In the genomic region with DNA sequence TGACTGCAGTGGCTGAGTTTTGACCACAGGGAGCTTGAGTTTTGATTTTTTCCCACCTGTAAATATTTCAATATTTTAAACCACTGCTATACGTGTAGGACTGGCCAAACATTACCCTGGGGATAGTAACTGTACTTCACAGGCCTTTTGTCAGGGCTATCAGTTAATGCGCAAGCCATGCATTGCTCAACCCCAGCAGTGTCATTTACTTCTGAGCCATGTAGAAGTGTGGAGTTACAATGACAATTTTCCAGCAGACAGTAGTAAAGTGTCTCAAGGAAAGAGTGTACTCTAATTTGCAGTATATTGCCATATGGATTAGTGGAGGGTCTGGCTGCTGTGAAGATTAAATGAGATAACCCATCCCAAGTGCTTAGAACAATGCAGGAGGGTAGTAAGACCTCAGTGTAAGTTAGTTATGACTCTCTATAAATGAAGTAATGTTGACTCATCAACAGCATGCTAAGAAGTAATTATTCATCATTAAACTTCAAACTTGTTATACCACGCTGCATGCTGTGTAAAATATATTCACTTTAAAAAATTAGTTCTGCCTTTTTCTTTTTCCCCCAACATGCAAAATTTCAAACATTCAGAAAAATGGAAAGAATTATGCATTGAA, we compare ENCODE assay signal across 33 cellular contexts.
A peak's percentile ranks its signal among the peaks of the same experiment; 100 is the strongest.
DNase-seq lines count a peak whose midpoint lies in the region; ATAC-seq, FAIRE-seq and TF ChIP-seq lines count a peak whose summit lies in the region.
"Had no signal": no experiment of that assay in that cellular context is flagged by ENCODE, and none has a peak within 500 bp of the region (broad histone marks: within the 10 kb centered on the region; RNA-seq: fewer than 3 reads in every experiment).

No MANE protein-coding gene starts in this region.

- no peak overlapping the region for H3K27ac Mint-ChIP-seq in activated T-helper 17 cell treated with anti-CD3 and anti-CD28 coated beads, Interleukin-2, amount 50 U/mL, for 72 hours
- H3K27ac Mint-ChIP-seq: activated CD4-positive, alpha-beta T cell treated with anti-CD3 and anti-CD28 coated beads, Interleukin-2, amount 10 ng/mL, durations not matched to agents 24 days and 14 days; CD14-positive monocyte; mesothelial cell of epicardium had no signal

- H3K4me1 Mint-ChIP-seq in activated T-helper 17 cell treated with anti-CD3 and anti-CD28 coated beads, Interleukin-2, amount 50 U/mL, for 72 hours: no peaks in the 10 kb centered on the region
- H3K4me1 Mint-ChIP-seq: activated CD4-positive, alpha-beta T cell treated with anti-CD3 and anti-CD28 coated beads, Interleukin-2, amount 10 ng/mL, durations not matched to agents 24 days and 14 days; CD14-positive monocyte; mesothelial cell of epicardium had no signal

- H3K27ac ChIP-seq in foreskin keratinocyte: no peak overlapping the region
- H3K27ac ChIP-seq: heart left ventricle, right lobe of liver, thyroid gland, uterus, VCaP had no signal

- FAIRE-seq in H54 (lab: Jason Lieb, UNC): peak; percentile 23
- FAIRE-seq: colon, HTR-8/SVneo, K562, kidney had no signal

- DNase-seq in NCI-H82 (lab: John Stamatoyannopoulos, UW) (peak; percentile 10), NCI-H82 treated with DMSO at 0.1 percent for 48 hours (lab: John Stamatoyannopoulos, UW; ENCODE audit: unreplicated experiment) (no peak), H54 (ENCODE audit: insufficient read length, low spot score) (no peak), foreskin keratinocyte (peak; percentile 4 to 34), hippocampal formation (lab: John Stamatoyannopoulos, UW) (no peak), NCI-H774 (lab: John Stamatoyannopoulos, UW) (no peak), HEK293T (ENCODE audit: extremely low spot score) (no peak)
- DNase-seq: 8988T; activated CD4-positive, alpha-beta T cell treated with anti-CD3 and anti-CD28 coated beads, Interleukin-2, amount 10 ng/mL, durations not matched to agents 24 days and 14 days; activated naive CD4-positive, alpha-beta T cell treated with anti-CD3 and anti-CD28 coated beads, Interleukin-2, amount 50 U/mL, for 16 hours; amygdala; DMS79 treated with DMSO at 0.1 percent for 48 hours; effector CD4-positive, alpha-beta T cell; foreskin fibroblast; GF-D8; heart left ventricle; kidney; NCI-H1105 treated with DMSO at 0.1 percent for 48 hours; NCI-H187 treated with DMSO at 0.1 percent for 48 hours; NCI-H526 treated with DMSO at 0.1 percent for 48 hours; posterior cingulate gyrus; right lobe of liver; stimulated activated CD8-positive, alpha-beta memory T cell treated with anti-CD3 and anti-CD28 coated beads, Interleukin-4, amount 100 ng/mL, for 48 hours; thyroid gland; uterus had no signal

- no peak for TF ChIP-seq CTCF in foreskin keratinocyte (conservative IDR thresholded peaks at IDR 0.05)

- peak; percentile 53 for ATAC-seq in activated T-helper 17 cell treated with anti-CD3 and anti-CD28 coated beads, Interleukin-2, amount 50 U/mL, for 72 hours (replicated peaks)
- peak; percentile 94 for ATAC-seq in foreskin keratinocyte
- ATAC-seq: heart left ventricle, K562, Panc1, right lobe of liver had no signal

- no peaks in the 10 kb centered on the region for H3K36me3 Mint-ChIP-seq in activated T-helper 17 cell treated with anti-CD3 and anti-CD28 coated beads, Interleukin-2, amount 50 U/mL, for 72 hours (ENCODE audit: low read depth)
- H3K36me3 Mint-ChIP-seq: CD14-positive monocyte, mesothelial cell of epicardium had no signal

- peaks cover 3% of the 10 kb centered on the region for H3K27me3 ChIP-seq in foreskin keratinocyte
- H3K27me3 ChIP-seq: heart left ventricle, right lobe of liver, thyroid gland, uterus had no signal

- POLR2A ChIA-PET in HEK293T (lab: Yijun Ruan, JAX): no interaction called here

- TF ChIP-seq POLR2A in H54 (IDR thresholded peaks at IDR 0.05; ENCODE audit: low read depth, low read length): no peak

- no peaks in the 10 kb centered on the region for H3K9me3 Mint-ChIP-seq in activated T-helper 17 cell treated with anti-CD3 and anti-CD28 coated beads, Interleukin-2, amount 50 U/mL, for 72 hours
- H3K9me3 Mint-ChIP-seq: activated CD4-positive, alpha-beta T cell treated with anti-CD3 and anti-CD28 coated beads, Interleukin-2, amount 10 ng/mL, durations not matched to agents 24 days and 14 days; CD14-positive monocyte had no signal

- H3K4me1 ChIP-seq in foreskin keratinocyte: no peaks in the 10 kb centered on the region
- H3K4me1 ChIP-seq: heart left ventricle, right lobe of liver, thyroid gland, uterus had no signal

- no peak overlapping the region for H3K4me3 Mint-ChIP-seq in activated T-helper 17 cell treated with anti-CD3 and anti-CD28 coated beads, Interleukin-2, amount 50 U/mL, for 72 hours
- H3K4me3 Mint-ChIP-seq: activated CD4-positive, alpha-beta T cell treated with anti-CD3 and anti-CD28 coated beads, Interleukin-2, amount 10 ng/mL, durations not matched to agents 24 days and 14 days; CD14-positive monocyte; mesothelial cell of epicardium had no signal

- CTCF ChIA-PET in HEK293T (lab: Yijun Ruan, JAX): no interaction called here

- no peaks in the 10 kb centered on the region for H3K27me3 Mint-ChIP-seq in activated T-helper 17 cell treated with anti-CD3 and anti-CD28 coated beads, Interleukin-2, amount 50 U/mL, for 72 hours

TF ChIP-seq in HEK293T, 16 proteins besides CTCF, POLR2A, EP300 and RAD21:
- TF ChIP-seq SP1 (IDR thresholded peaks at IDR 0.05) (no peak), NFRKB (IDR thresholded peaks at IDR 0.05) (no peak), FOXA1 (IDR thresholded peaks at IDR 0.05) (no peak), ZNF384 (IDR thresholded peaks at IDR 0.05) (no peak), SUZ12 (IDR thresholded peaks at IDR 0.05) (no peak), HDGF (IDR thresholded peaks at IDR 0.05; ENCODE audit: borderline replicate concordance) (no peak), FOXM1 (IDR thresholded peaks at IDR 0.05; ENCODE audit: borderline replicate concordance) (no peak), LEF1 (IDR thresholded peaks at IDR 0.05; ENCODE audit: borderline replicate concordance) (no peak), TARDBP (IDR thresholded peaks at IDR 0.05) (no peak)

Comparison
In these comparisons a context has a peak if more than half of its experiments do, and no peak if none do; other contexts are left out.
1. DNase-seq: peak in NCI-H82 (single experiment) and foreskin keratinocyte (2 of 2); none in NCI-H82 treated with DMSO at 0.1 percent for 48 hours (single experiment), H54 (single experiment), hippocampal formation (0 of 2), NCI-H774 (single experiment) and HEK293T (single experiment).